In genomic region chr16:87447323-87447722, GRCh38 we compare ENCODE assay signal across 24 cellular contexts. TPM values are rescaled to one million over a fixed set of nuclear protein-coding genes. Genes with fewer than 3 reads are reported as not detected.
DNase-seq lines count a peak whose midpoint lies in the region; ATAC-seq and TF ChIP-seq lines count a peak whose summit lies in the region.
"Had no signal": no experiment of that assay in that cellular context is flagged by ENCODE, and none has a peak within 500 bp of the region (broad histone marks: within the 10 kb centered on the region; RNA-seq: fewer than 3 reads in every experiment).

No MANE protein-coding gene starts in this region.

- peaks cover 39% of the 10 kb centered on the region for H3K79me2 ChIP-seq in hepatocyte

- H3K4me1 Mint-ChIP-seq in HFFc6 (ENCODE audit: low read depth) = peaks cover 40% of the 10 kb centered on the region
- H3K4me1 Mint-ChIP-seq: activated B cell treated with CpG ODN at 0.5 μM for 24 hours had no signal

- no peak for ATAC-seq in esophagus mucosa
- ATAC-seq: natural killer cell treated with Interleukin-12 subunit alpha and Interleukin-12 subunit beta and Interleukin-15 and Interleukin-18, amount 100 ng/mL, for 72 hours; pancreas; right lobe of liver had no signal

- no peak overlapping the region for H3K4me3 ChIP-seq in hepatocyte
- H3K4me3 ChIP-seq in transverse colon = no peak overlapping the region
- H3K4me3 ChIP-seq: dorsolateral prefrontal cortex, pancreas, right lobe of liver, uterus had no signal

- no peak for TF ChIP-seq POLR2A in transverse colon (IDR thresholded peaks at IDR 0.05)

- no peaks in the 10 kb centered on the region for H4K20me1 ChIP-seq in hepatocyte (ENCODE audit: insufficient read depth, poor library complexity, severe bottlenecking)

- peak overlapping the region; percentile 40; the same call in 1 of the 2 replicates for H3K27ac Mint-ChIP-seq in HFFc6
- H3K27ac Mint-ChIP-seq: activated B cell treated with CpG ODN at 0.5 μM for 24 hours; H9; natural killer cell treated with Interleukin-12 subunit alpha and Interleukin-12 subunit beta and Interleukin-15 and Interleukin-18, amount 100 ng/mL, for 72 hours had no signal

- intact Hi-C loops in transverse colon (cut with DNase I; ENCODE audit: low total_unique reads) = no loop called here

- H3K9me3 ChIP-seq in hepatocyte (ENCODE audit: low read depth) = no peaks in the 10 kb centered on the region
- no peaks in the 10 kb centered on the region for H3K9me3 ChIP-seq in transverse colon
- H3K9me3 ChIP-seq: pancreas, right lobe of liver, uterus had no signal

- no peaks in the 10 kb centered on the region for H3K9me3 Mint-ChIP-seq in HFFc6
- H3K9me3 Mint-ChIP-seq: activated B cell treated with CpG ODN at 0.5 μM for 24 hours; CD8-positive, alpha-beta memory T cell; natural killer cell treated with Interleukin-12 subunit alpha and Interleukin-12 subunit beta and Interleukin-15 and Interleukin-18, amount 100 ng/mL, for 72 hours had no signal

- DNase-seq in HFFc6 = no peak
- peak; percentile 66 for DNase-seq in dedifferentiated amniotic fluid mesenchymal stem cell (ENCODE audit: extremely low spot score)
- no peak for DNase-seq in hepatocyte (ENCODE audit: low spot score)
- no peak for DNase-seq in transverse colon
- DNase-seq in ACHN = no peak
- DNase-seq in cerebellum (ENCODE audit: low spot score) = no peak
- DNase-seq: activated B cell treated with CpG ODN at 0.5 μM for 24 hours; activated CD4-positive, alpha-beta T cell treated with anti-CD3 and anti-CD28 coated beads, Interleukin-2, amount 50 U/mL, for 4 hours; activated CD8-positive, alpha-beta memory T cell treated with anti-CD3 and anti-CD28 coated beads, Interleukin-2, amount 50 U/mL, for 4 hours; CD8-positive, alpha-beta memory T cell; dorsolateral prefrontal cortex; H9; KBM-7; NCI-H1694; NCI-H69; pancreas; right lobe of liver; stimulated activated CD8-positive, alpha-beta memory T cell treated with anti-CD3 and anti-CD28 coated beads, Interleukin-4, amount 100 ng/mL, for 48 hours; substantia nigra; T-helper 9 cell; uterus had no signal

- peaks cover 50% of the 10 kb centered on the region for H3K36me3 Mint-ChIP-seq in HFFc6 (ENCODE audit: low read depth)

- H3K4me1 ChIP-seq in hepatocyte (ENCODE audit: insufficient read depth) = peaks cover 5% of the 10 kb centered on the region
- H3K4me1 ChIP-seq in transverse colon = peaks cover 0 to 10% (median 0%) of the 10 kb centered on the region in 4 donors
- H3K4me1 ChIP-seq: pancreas, right lobe of liver, uterus had no signal

- no peaks in the 10 kb centered on the region for H3K36me3 ChIP-seq in hepatocyte (replicated peaks; ENCODE audit: insufficient read depth, low read depth)
- peaks cover 0 to 35% (median 0%) of the 10 kb centered on the region in 4 donors for H3K36me3 ChIP-seq in transverse colon
- H3K36me3 ChIP-seq: uterus had no signal

- TF ChIP-seq EP300 in transverse colon (IDR thresholded peaks at IDR 0.05; ENCODE audit: low read depth) = no peak

- H2AFZ ChIP-seq in hepatocyte = no peak overlapping the region

- no peaks in the 10 kb centered on the region for H3K9me2 ChIP-seq in hepatocyte (replicated peaks; ENCODE audit: insufficient read depth)

- H3K27ac ChIP-seq in hepatocyte = peak overlapping the region; percentile 63
- peak overlapping the region; percentile 59 to 83 (median 74) for H3K27ac ChIP-seq in transverse colon
- H3K27ac ChIP-seq: epithelial cell of prostate, pancreas, right lobe of liver, uterus had no signal

- in situ Hi-C loops in transverse colon (cut with MboI; ENCODE audit: low pct_ligation_motif_present in 1 of 4, low pct_unique_long_range_greater_than_20kb in 1 of 4, low sequenced_read_pairs in 3 of 4) = no loop called here
- in situ Hi-C loops in ACHN (cut with HindIII; ENCODE audit: low pct_ligation_motif_present, low pct_unique_long_range_greater_than_20kb, low sequenced_read_pairs) = no loop called here

- H3K27me3 ChIP-seq in hepatocyte (no peaks in the 10 kb centered on the region), transverse colon (no peaks in the 10 kb centered on the region)
- H3K27me3 ChIP-seq: dorsolateral prefrontal cortex, pancreas, right lobe of liver, uterus had no signal

- peak overlapping the region; percentile 26 for H3K4me2 ChIP-seq in hepatocyte

- 66% methylated on average over 6 of the region's 6 CpGs for WGBS in hepatocyte (ENCODE audit: low lambda C conversion rate, missing lambda C conversion rate)
- WGBS in transverse colon (ENCODE audit: low coverage in 1 of 2), 2 donors = 66 to 73% methylated on average over 5 to 6 of the region's 6 CpGs

- H3K27me3 Mint-ChIP-seq in HFFc6 (ENCODE audit: insufficient read depth) = peaks cover under 1% of the 10 kb centered on the region
- H3K27me3 Mint-ChIP-seq: activated B cell treated with CpG ODN at 0.5 μM for 24 hours; CD8-positive, alpha-beta memory T cell; natural killer cell treated with Interleukin-12 subunit alpha and Interleukin-12 subunit beta and Interleukin-15 and Interleukin-18, amount 100 ng/mL, for 72 hours had no signal

- TF ChIP-seq CTCF in HFFc6 (IDR thresholded peaks at IDR 0.05) (no peak), hepatocyte (IDR thresholded peaks at IDR 0.05; ENCODE audit: poor library complexity) (no peak), transverse colon (IDR thresholded peaks at IDR 0.05) (no peak)

- H3K4me3 Mint-ChIP-seq in HFFc6 = peak overlapping the region; percentile 58; the same call in 1 of the 2 replicates
- H3K4me3 Mint-ChIP-seq: activated B cell treated with CpG ODN at 0.5 μM for 24 hours; CD8-positive, alpha-beta memory T cell; H9; natural killer cell treated with Interleukin-12 subunit alpha and Interleukin-12 subunit beta and Interleukin-15 and Interleukin-18, amount 100 ng/mL, for 72 hours had no signal

RNA-seq across cellular contexts. Expression of gene ZCCHC14, which starts 45.5 kb away (rescaled TPM):
- 10 to 100 TPM; 10.6 to 13.7 (median 13.3) TPM for total RNA-seq in HFFc6 (2021; fragmentation: NEBNext Ultra II Directional; extraction: Animal tissue kit (Norgen Biotek cat#: 25700))
- total RNA-seq in hepatocyte (12.6 and 14.5 TPM in 2 replicates), transverse colon (10 to 100 TPM; 27.7 to 56.1 (median 36.7) TPM), cerebellum (45.1 TPM), esophagus mucosa (11.4 TPM)
- 4.3 and 5.8 TPM in 2 replicates for polyA plus RNA-seq in hepatocyte

RNA-seq across cellular contexts. Expression of gene MAP1LC3B, which starts 55.2 kb away (rescaled TPM):
- total RNA-seq in HFFc6 (2021; fragmentation: NEBNext Ultra II Directional; extraction: Animal tissue kit (Norgen Biotek cat#: 25700)) = 100 to 1,000 TPM in 2 of 6 experiments, 10 to 100 TPM in 4; 81.3 to 112 (median 85.4) TPM
- total RNA-seq in hepatocyte = 73.3 and 76.4 TPM in 2 replicates
- polyA plus RNA-seq in hepatocyte = 125 and 134 TPM in 2 replicates
- 10 to 100 TPM; 15.7 to 69.5 (median 39.9) TPM for total RNA-seq in transverse colon
- total RNA-seq in cerebellum = 36.3 TPM
- 29.8 TPM for total RNA-seq in esophagus mucosa
